8 cellular contexts compared by ENCODE assay signal in genomic region chr15:66862878-66863335, GRCh38.
DNase-seq lines count a peak whose midpoint lies in the region; ATAC-seq, FAIRE-seq and TF ChIP-seq lines count a peak whose summit lies in the region.

No MANE protein-coding gene starts in this region.

- H3K27me3 Mint-ChIP-seq in osteocyte (ENCODE audit: unreplicated experiment) = no peaks in the 10 kb centered on the region

- no peaks in the 10 kb centered on the region for H3K9me3 Mint-ChIP-seq in osteocyte (ENCODE audit: unreplicated experiment)

- TF ChIP-seq CTCF in foreskin keratinocyte (conservative IDR thresholded peaks at IDR 0.05) (peak; percentile 96), osteocyte (IDR thresholded peaks at IDR 0.05) (peak; percentile 95), tibial nerve (IDR thresholded peaks at IDR 0.05) (peak; percentile 84 to 95 (median 90))

- ATAC-seq in foreskin keratinocyte = peak; percentile 88
- no peak for ATAC-seq in GM18873 (IDR thresholded peaks at IDR 0.05; ENCODE audit: low FRiP score, unreplicated experiment)

- 6 to 9% methylated on average over 9 of the region's 9 CpGs for WGBS in tibial nerve, 2 donors

- peak; percentile 44 for FAIRE-seq in HTR-8/SVneo (lab: Jason Lieb, UNC)

- no peak for TF ChIP-seq POLR2A in tibial nerve (IDR thresholded peaks at IDR 0.05)

- no peaks in the 10 kb centered on the region for H3K36me3 ChIP-seq in tibial nerve

- H3K27me3 ChIP-seq in foreskin keratinocyte (peaks cover 6% of the 10 kb centered on the region), tibial nerve (no peaks in the 10 kb centered on the region)

- H3K4me1 ChIP-seq in foreskin keratinocyte = no peaks in the 10 kb centered on the region
- H3K4me1 ChIP-seq in tibial nerve = peaks cover 0 to 9% (median 0%) of the 10 kb centered on the region in 4 donors

- no peak overlapping the region for H3K4me3 ChIP-seq in tibial nerve

- peak; percentile 82 for DNase-seq in GM04504 (ENCODE audit: low read depth)
- DNase-seq in HTR-8/SVneo (ENCODE audit: insufficient read length, low spot score) = peak; percentile 68
- peak; percentile 5 for DNase-seq in SIG-M5 (lab: John Stamatoyannopoulos, UW)
- DNase-seq in activated T-helper 9 cell treated with anti-CD3 and anti-CD28 coated beads, Interleukin-2, amount 50 U/mL, for 16 hours (ENCODE audit: low read depth) = peak; percentile 48
- DNase-seq in foreskin keratinocyte = peak; percentile 51 to 75
- peak; percentile 95 for DNase-seq in osteocyte (ENCODE audit: extremely low spot score, unreplicated experiment)
- DNase-seq in tibial nerve (ENCODE audit: low spot score in 2 of 2) = peak; percentile 73 to 82

- H3K27ac ChIP-seq in foreskin keratinocyte (no peak overlapping the region), tibial nerve (no peak overlapping the region)

- TF ChIP-seq EP300 in tibial nerve (IDR thresholded peaks at IDR 0.05) = peak in 1 of 2 donors; percentile 17

- H3K4me3 Mint-ChIP-seq in osteocyte (ENCODE audit: unreplicated experiment) = no peak overlapping the region

- H3K27ac Mint-ChIP-seq in osteocyte (ENCODE audit: unreplicated experiment) = peak overlapping the region; percentile 80

- no peaks in the 10 kb centered on the region for H3K36me3 Mint-ChIP-seq in osteocyte (ENCODE audit: unreplicated experiment)

- peaks cover 20% of the 10 kb centered on the region for H3K4me1 Mint-ChIP-seq in osteocyte (ENCODE audit: unreplicated experiment)

- no peaks in the 10 kb centered on the region for H3K9me3 ChIP-seq in tibial nerve

Comparison
In these comparisons a context has a peak if more than half of its experiments do, and no peak if none do; other contexts are left out.
1. DNase-seq: peak in every context shown above with its lines; median percentile 95 in osteocyte; 82 in GM04504; 78 in tibial nerve; 68 in HTR-8/SVneo; 63 in foreskin keratinocyte; 48 in activated T-helper 9 cell treated with anti-CD3 and anti-CD28 coated beads, Interleukin-2, amount 50 U/mL, for 16 hours; 5 in SIG-M5.